Comparison of ENCODE assay signal across 8 cellular contexts in genomic region chr12:26937863-26938659, GRCh38. TPM values are rescaled to one million over a fixed set of nuclear protein-coding genes. Genes with fewer than 3 reads are reported as not detected.
DNase-seq lines count a peak whose midpoint lies in the region; TF ChIP-seq lines count a peak whose summit lies in the region.

Gene FGFR1OP2, plus strand, starts transcription at chr12:26938470. Its CDS starts 15,689 bp downstream, at chr12:26954159.
A gene with protein sequence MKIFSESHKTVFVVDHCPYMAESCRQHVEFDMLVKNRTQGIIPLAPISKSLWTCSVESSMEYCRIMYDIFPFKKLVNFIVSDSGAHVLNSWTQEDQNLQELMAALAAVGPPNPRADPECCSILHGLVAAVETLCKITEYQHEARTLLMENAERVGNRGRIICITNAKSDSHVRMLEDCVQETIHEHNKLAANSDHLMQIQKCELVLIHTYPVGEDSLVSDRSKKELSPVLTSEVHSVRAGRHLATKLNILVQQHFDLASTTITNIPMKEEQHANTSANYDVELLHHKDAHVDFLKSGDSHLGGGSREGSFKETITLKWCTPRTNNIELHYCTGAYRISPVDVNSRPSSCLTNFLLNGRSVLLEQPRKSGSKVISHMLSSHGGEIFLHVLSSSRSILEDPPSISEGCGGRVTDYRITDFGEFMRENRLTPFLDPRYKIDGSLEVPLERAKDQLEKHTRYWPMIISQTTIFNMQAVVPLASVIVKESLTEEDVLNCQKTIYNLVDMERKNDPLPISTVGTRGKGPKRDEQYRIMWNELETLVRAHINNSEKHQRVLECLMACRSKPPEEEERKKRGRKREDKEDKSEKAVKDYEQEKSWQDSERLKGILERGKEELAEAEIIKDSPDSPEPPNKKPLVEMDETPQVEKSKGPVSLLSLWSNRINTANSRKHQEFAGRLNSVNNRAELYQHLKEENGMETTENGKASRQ (minus strand): TSS chr12:26937981. CDS start chr12:26936803, 1,178 bp downstream.

- H3K27me3 ChIP-seq in neuronal stem cell (ENCODE audit: control insufficient read depth in 3 of 3, insufficient read depth in 3 of 3, low read depth in 1 of 3, low read length in 3 of 3) = no peaks in the 10 kb centered on the region

- DNase-seq in GF-D8 (lab: John Stamatoyannopoulos, UW) (peak; percentile 91), HEK293T (ENCODE audit: extremely low spot score) (peak; percentile 95), MV-4-11 (lab: John Stamatoyannopoulos, UW) (peak; percentile 97), SK-MEL-5 (ENCODE audit: low read depth, low spot score) (peak; percentile 99), foreskin melanocyte (peak; percentile 97), neuronal stem cell (ENCODE audit: low spot score) (peak; percentile 98)
- peak; percentile 97 for DNase-seq in activated naive CD4-positive, alpha-beta T cell treated with Interleukin-2 at 50 U/mL for 16 hours

- peak within 1 kb of the TSS; percentile 70 for H4K8ac ChIP-seq in neuronal stem cell (ENCODE audit: low read depth, low read length)

- TF ChIP-seq CTCF in subcutaneous adipose tissue (IDR thresholded peaks at IDR 0.05; ENCODE audit: low read depth) = no peak

- H3K4me1 ChIP-seq in neuronal stem cell (ENCODE audit: control insufficient read depth in 2 of 2, insufficient read depth in 1 of 2, low read depth in 1 of 2, low read length in 2 of 2) = peaks cover 0 to 16% of the 10 kb centered on the region in 2 donors

- H3K27ac ChIP-seq in neuronal stem cell (replicated peaks; ENCODE audit: low read length) = peak within 1 kb of the TSS; percentile 89

- H2BK12ac ChIP-seq in neuronal stem cell (ENCODE audit: low read length) = peak within 1 kb of the TSS; percentile 87

- peak within 1 kb of the TSS; percentile 79 for H2BK5ac ChIP-seq in neuronal stem cell (ENCODE audit: low read length)

- H3K4me2 ChIP-seq in neuronal stem cell (ENCODE audit: insufficient read depth, low read length, poor library complexity, severe bottlenecking) = peak within 1 kb of the TSS; percentile 69

- no peaks in the 10 kb centered on the region for H3K9me3 ChIP-seq in neuronal stem cell (replicated peaks in 1 of 2; ENCODE audit: control insufficient read depth in 2 of 2, insufficient read depth in 1 of 2, low read depth in 1 of 2, low read length in 2 of 2)

- H3K23ac ChIP-seq in neuronal stem cell (ENCODE audit: low read depth, low read length, poor library complexity) = peak within 1 kb of the TSS; percentile 98

- H3K18ac ChIP-seq in neuronal stem cell (ENCODE audit: low read length) = peak within 1 kb of the TSS; percentile 98

- H2BK120ac ChIP-seq in neuronal stem cell (ENCODE audit: low read depth, low read length) = no peak within 1 kb of the TSS

- no CpG with 5 or more reads among the region's 66 CpGs for WGBS in neuronal stem cell (ENCODE audit: extremely low coverage in 2 of 2, insufficient read length in 2 of 2, insufficient replicate concordance in 1 of 2), 2 donors

- H3K4me3 ChIP-seq in neuronal stem cell (ENCODE audit: low read length in 2 of 2) = peak within 1 kb of the TSS; percentile 86 to 88

- POLR2A ChIA-PET in HEK293T (lab: Yijun Ruan, JAX) = interaction anchor here (0.6 kb wide), 1 partner anchor 377 kb away, joined by 3 read pairs; no protein-coding TSS in a partner anchor

- H3K14ac ChIP-seq in neuronal stem cell (ENCODE audit: low read length) = peak within 1 kb of the TSS; percentile 84

- in situ Hi-C loops in SK-MEL-5 (cut with HindIII; ENCODE audit: low pct_unique_long_range_greater_than_20kb, low sequenced_read_pairs) = no loop called here

- peak within 1 kb of the TSS; percentile 98 for H3K9ac ChIP-seq in neuronal stem cell (ENCODE audit: low read depth, low read length, poor library complexity)

- CTCF ChIA-PET in HEK293T (lab: Yijun Ruan, JAX) = no interaction called here

- peak within 1 kb of the TSS; percentile 76 for H2BK15ac ChIP-seq in neuronal stem cell (ENCODE audit: low read length)

- no peak within 1 kb of the TSS for H3K4ac ChIP-seq in neuronal stem cell (ENCODE audit: low read length)

- peaks cover 0 to 4% of the 10 kb centered on the region in 2 donors for H3K36me3 ChIP-seq in neuronal stem cell (replicated peaks in 1 of 2; ENCODE audit: control insufficient read depth in 2 of 2, insufficient read depth in 2 of 2, low read length in 2 of 2)

- H4K91ac ChIP-seq in neuronal stem cell (ENCODE audit: low read depth, low read length, poor library complexity) = no peak within 1 kb of the TSS

- H2AK5ac ChIP-seq in neuronal stem cell (ENCODE audit: low read depth, low read length) = no peak within 1 kb of the TSS

- H2AFZ ChIP-seq in neuronal stem cell (ENCODE audit: low read length) = peak within 1 kb of the TSS; percentile 98

- no peaks in the 10 kb centered on the region for H3K79me1 ChIP-seq in neuronal stem cell (ENCODE audit: low read depth, low read length)

TF ChIP-seq in HEK293T, 16 proteins besides CTCF, POLR2A, EP300 and RAD21:
- TF ChIP-seq FOXA1 (IDR thresholded peaks at IDR 0.05) (no peak), ZNF384 (IDR thresholded peaks at IDR 0.05) (peak; percentile 84), FOXM1 (IDR thresholded peaks at IDR 0.05; ENCODE audit: borderline replicate concordance) (no peak), SP1 (IDR thresholded peaks at IDR 0.05) (peak; percentile 20; the same call in 1 of the 2 replicates), TARDBP (IDR thresholded peaks at IDR 0.05) (no peak; the same call in 1 of the 2 replicates), ELF4 (IDR thresholded peaks at IDR 0.05) (peak; percentile 79), PKNOX1 (IDR thresholded peaks at IDR 0.05) (no peak), FOXK2 (IDR thresholded peaks at IDR 0.05) (no peak), L3MBTL2 (conservative IDR thresholded peaks at IDR 0.05) (no peak), ARNT (IDR thresholded peaks at IDR 0.05) (no peak)

RNA-seq across cellular contexts. Expression of gene FGFR1OP2, which starts in this region (rescaled TPM):
- 67.3 and 79.3 TPM in 2 replicates for total RNA-seq in SK-MEL-5 (2014; rRNA removed; shearing (Covaris generic))
- 46.4 and 49.1 TPM in 2 replicates for polyA plus RNA-seq in SK-MEL-5 (2015; cell fraction: cytosol; rRNA removed)
- 34.9 and 53.5 TPM in 2 replicates for polyA plus RNA-seq in SK-MEL-5 (2015; cell fraction: nucleus; rRNA removed)
- 42.0 TPM for polyA plus RNA-seq in neuronal stem cell (2013, experiment 1 of 2)
- 43.6 TPM for polyA plus RNA-seq in neuronal stem cell (2013, experiment 2 of 2)
- 100 to 1,000 TPM in 1 of 4 donors, 10 to 100 TPM in 3; 61.2 to 110 (median 82.6) TPM for total RNA-seq in subcutaneous adipose tissue

RNA-seq across cellular contexts. Expression of the second gene that starts in this region (rescaled TPM):
- 99.0 and 106 TPM in 2 replicates for total RNA-seq in SK-MEL-5 (2014; rRNA removed; shearing (Covaris generic))
- polyA plus RNA-seq in SK-MEL-5 (2015; cell fraction: cytosol; rRNA removed) = 49.6 and 56.4 TPM in 2 replicates
- 80.1 and 115 TPM in 2 replicates for polyA plus RNA-seq in SK-MEL-5 (2015; cell fraction: nucleus; rRNA removed)
- 25.4 TPM for polyA plus RNA-seq in neuronal stem cell (2013, experiment 1 of 2)
- polyA plus RNA-seq in neuronal stem cell (2013, experiment 2 of 2) = 25.9 TPM
- total RNA-seq in subcutaneous adipose tissue = 10 to 100 TPM; 12.6 to 40.3 (median 20.8) TPM

Comparison
In these comparisons a context has a peak if more than half of its experiments do, and no peak if none do; other contexts are left out.
1. Peak in every context shown above with its lines: DNase-seq, H3K4me3 ChIP-seq and H3K27ac ChIP-seq.